12 cellular contexts compared by ENCODE assay signal in genomic region chr6:90468080-90468479, GRCh38.
DNase-seq lines count a peak whose midpoint lies in the region; ATAC-seq, FAIRE-seq and TF ChIP-seq lines count a peak whose summit lies in the region.
"Had no signal": no experiment of that assay in that cellular context is flagged by ENCODE, and none has a peak within 500 bp of the region (broad histone marks: within the 10 kb centered on the region; RNA-seq: fewer than 3 reads in every experiment).

No MANE protein-coding gene starts in this region.

- H3K4me3 ChIP-seq in fibroblast of mammary gland (ENCODE audit: control insufficient read depth, low read depth, low read length) (no peak overlapping the region), MM.1S (ENCODE audit: low read length) (no peak overlapping the region)
- H3K4me3 ChIP-seq: cardiac muscle cell, esophagus squamous epithelium, SJCRH30 had no signal

- no peak overlapping the region for H3K4me3 Mint-ChIP-seq in activated CD8-positive, alpha-beta memory T cell treated with anti-CD3 and anti-CD28 coated beads, Interleukin-2, amount 10 ng/mL, durations not matched to agents 7 days and 5 days

- no peaks in the 10 kb centered on the region for H3K9me2 ChIP-seq in MM.1S (replicated peaks; ENCODE audit: insufficient read depth, low read length)

- no peaks in the 10 kb centered on the region for H3K36me3 ChIP-seq in MM.1S (replicated peaks; ENCODE audit: insufficient read depth, low read length)
- H3K36me3 ChIP-seq: BE2C, cardiac muscle cell, esophagus squamous epithelium, SJCRH30 had no signal

- no peak overlapping the region for H3K4me2 ChIP-seq in MM.1S (ENCODE audit: low read depth, low read length)

- no peak overlapping the region for H3K27ac ChIP-seq in MM.1S (ENCODE audit: low read length)
- H3K27ac ChIP-seq: cardiac muscle cell, esophagus squamous epithelium, SJCRH30 had no signal

- H3K4me1 Mint-ChIP-seq in activated CD8-positive, alpha-beta memory T cell treated with anti-CD3 and anti-CD28 coated beads, Interleukin-2, amount 10 ng/mL, durations not matched to agents 7 days and 5 days: peaks cover 85% of the 10 kb centered on the region

- no peaks in the 10 kb centered on the region for H4K20me1 ChIP-seq in MM.1S (ENCODE audit: insufficient read depth, low read length)

- no peak overlapping the region for H3K27ac Mint-ChIP-seq in activated CD8-positive, alpha-beta memory T cell treated with anti-CD3 and anti-CD28 coated beads, Interleukin-2, amount 10 ng/mL, durations not matched to agents 7 days and 5 days

- peaks cover 4% of the 10 kb centered on the region for H3F3A ChIP-seq in MM.1S (ENCODE audit: insufficient read depth, low read length)

- H3K27me3 Mint-ChIP-seq in activated CD8-positive, alpha-beta memory T cell treated with anti-CD3 and anti-CD28 coated beads, Interleukin-2, amount 10 ng/mL, durations not matched to agents 7 days and 5 days: no peaks in the 10 kb centered on the region

- peaks cover 16% of the 10 kb centered on the region for H3K36me3 Mint-ChIP-seq in activated CD8-positive, alpha-beta memory T cell treated with anti-CD3 and anti-CD28 coated beads, Interleukin-2, amount 10 ng/mL, durations not matched to agents 7 days and 5 days

- no peak overlapping the region for H2AFZ ChIP-seq in MM.1S (ENCODE audit: low read length)

- no peak for FAIRE-seq in urothelium cell line (lab: Jason Lieb, UNC)

- H3K27me3 ChIP-seq in MM.1S (replicated peaks; ENCODE audit: insufficient read depth, low read length): no peaks in the 10 kb centered on the region
- H3K27me3 ChIP-seq: BE2C, cardiac muscle cell, esophagus squamous epithelium, SJCRH30 had no signal

- DNase-seq in stimulated activated CD4-positive, alpha-beta T cell treated with anti-CD3 and anti-CD28 coated beads, Interleukin-12 subunit alpha, Interleukin-12 subunit beta, amount 100 ng/mL, for 4 hours: peak; percentile 25
- no peak for DNase-seq in stimulated activated CD4-positive, alpha-beta T cell treated with anti-CD3 and anti-CD28 coated beads, Interleukin-2, amount 100 ng/mL, for 48 hours
- peak; percentile 50 for DNase-seq in activated CD8-positive, alpha-beta memory T cell treated with anti-CD3 and anti-CD28 coated beads, Interleukin-2, amount 10 ng/mL, durations not matched to agents 7 days and 5 days
- DNase-seq in fibroblast of mammary gland (ENCODE audit: low read depth) (peak; percentile 78), urothelium cell line (ENCODE audit: low spot score) (peak; percentile 55), MM.1S (no peak), NOMO-1 (lab: John Stamatoyannopoulos, UW; ENCODE audit: unreplicated experiment in 2 of 2) (no peak)
- DNase-seq: BE2C, esophagus squamous epithelium, SJCRH30 had no signal

- CTCF ChIA-PET in activated CD8-positive, alpha-beta memory T cell treated with anti-CD3 and anti-CD28 coated beads, Interleukin-2, amount 10 ng/mL, durations not matched to agents 7 days and 5 days (lab: Charles Lee): no interaction called here

- no peaks in the 10 kb centered on the region for H3K9me3 Mint-ChIP-seq in activated CD8-positive, alpha-beta memory T cell treated with anti-CD3 and anti-CD28 coated beads, Interleukin-2, amount 10 ng/mL, durations not matched to agents 7 days and 5 days (ENCODE audit: low read depth)

- no peak for ATAC-seq in activated CD8-positive, alpha-beta memory T cell treated with anti-CD3 and anti-CD28 coated beads, Interleukin-2, amount 10 ng/mL, durations not matched to agents 7 days and 5 days
- no peak for ATAC-seq in GM19328 (IDR thresholded peaks at IDR 0.05; ENCODE audit: unreplicated experiment)

- peaks cover 36% of the 10 kb centered on the region for H3K4me1 ChIP-seq in MM.1S (ENCODE audit: low read length)
- H3K4me1 ChIP-seq: BE2C had no signal

- H3K79me2 ChIP-seq in MM.1S (ENCODE audit: low read length): no peaks in the 10 kb centered on the region

- H3K9ac ChIP-seq in MM.1S (ENCODE audit: low read length): no peak overlapping the region

- no peak for TF ChIP-seq CTCF in fibroblast of mammary gland (conservative IDR thresholded peaks at IDR 0.05; ENCODE audit: control insufficient read depth, insufficient read depth, low read depth, low read length)
- no peak for TF ChIP-seq CTCF in MM.1S (IDR thresholded peaks at IDR 0.05; ENCODE audit: low read length)

- no peaks in the 10 kb centered on the region for H3K9me3 ChIP-seq in MM.1S (replicated peaks; ENCODE audit: insufficient read depth, low read length)
- H3K9me3 ChIP-seq: BE2C, esophagus squamous epithelium, SJCRH30 had no signal

Comparison
In these comparisons a context has a peak if more than half of its experiments do, and no peak if none do; other contexts are left out.
1. DNase-seq: peak in stimulated activated CD4-positive, alpha-beta T cell treated with anti-CD3 and anti-CD28 coated beads, Interleukin-12 subunit alpha, Interleukin-12 subunit beta, amount 100 ng/mL, for 4 hours (single experiment), activated CD8-positive, alpha-beta memory T cell treated with anti-CD3 and anti-CD28 coated beads, Interleukin-2, amount 10 ng/mL, durations not matched to agents 7 days and 5 days (single experiment), fibroblast of mammary gland (single experiment) and urothelium cell line (single experiment); none in stimulated activated CD4-positive, alpha-beta T cell treated with anti-CD3 and anti-CD28 coated beads, Interleukin-2, amount 100 ng/mL, for 48 hours (0 of 2), MM.1S (single experiment) and NOMO-1 (0 of 2).